ENCODE assay signal across 1 cellular context in the genomic region with DNA sequence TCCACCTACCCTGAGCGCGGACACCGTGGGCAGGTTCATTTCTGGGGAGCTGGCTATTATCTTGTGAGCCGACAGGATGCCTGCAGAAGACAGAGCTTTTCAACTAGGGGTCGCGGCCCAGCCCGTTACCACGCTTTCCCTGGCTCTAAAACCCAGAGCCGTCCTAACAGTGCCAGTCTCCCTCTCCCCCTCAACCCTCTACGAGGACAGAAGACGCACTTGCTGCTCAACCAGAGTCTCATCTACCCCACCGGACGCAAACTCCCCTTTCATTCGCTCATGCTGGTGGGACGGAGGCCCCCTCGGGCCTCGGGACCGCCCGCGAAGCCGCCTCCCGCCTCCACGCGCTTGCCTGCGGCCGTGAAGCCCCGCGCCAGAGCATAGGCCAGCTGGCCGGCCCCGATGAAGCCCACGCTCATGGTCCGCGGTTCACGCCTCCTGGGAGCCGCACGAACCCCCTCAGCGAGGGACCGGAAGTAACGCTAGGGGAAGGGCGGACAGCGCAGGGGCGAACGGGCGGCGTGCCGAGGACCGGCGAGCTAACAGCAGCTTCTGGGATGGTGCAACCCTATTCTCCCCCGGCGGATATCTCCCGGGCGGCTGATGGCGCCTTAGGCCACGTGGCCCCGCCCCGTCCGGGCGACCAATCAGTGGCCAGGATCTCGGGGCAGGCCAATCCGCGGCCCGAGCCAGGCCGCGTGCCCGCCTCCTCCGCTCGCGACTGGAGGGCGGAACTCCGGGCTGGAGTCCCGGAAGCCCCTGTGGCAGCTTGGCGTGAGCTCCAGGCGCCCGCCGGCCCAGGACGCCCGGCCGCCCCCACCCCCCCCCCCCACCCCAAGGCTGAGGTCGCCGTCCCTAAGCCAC.
TF ChIP-seq lines count a peak whose summit lies in the region.

A gene (minus strand): TSS at position 559 of the 864 bp plus-strand sequence. CDS start 140 bp downstream, at position 419.

TF ChIP-seq in HepG2, 621 proteins besides CTCF, POLR2A, EP300 and RAD21 (continued from another document and continues in another):
- TF ChIP-seq, protein P1, sequence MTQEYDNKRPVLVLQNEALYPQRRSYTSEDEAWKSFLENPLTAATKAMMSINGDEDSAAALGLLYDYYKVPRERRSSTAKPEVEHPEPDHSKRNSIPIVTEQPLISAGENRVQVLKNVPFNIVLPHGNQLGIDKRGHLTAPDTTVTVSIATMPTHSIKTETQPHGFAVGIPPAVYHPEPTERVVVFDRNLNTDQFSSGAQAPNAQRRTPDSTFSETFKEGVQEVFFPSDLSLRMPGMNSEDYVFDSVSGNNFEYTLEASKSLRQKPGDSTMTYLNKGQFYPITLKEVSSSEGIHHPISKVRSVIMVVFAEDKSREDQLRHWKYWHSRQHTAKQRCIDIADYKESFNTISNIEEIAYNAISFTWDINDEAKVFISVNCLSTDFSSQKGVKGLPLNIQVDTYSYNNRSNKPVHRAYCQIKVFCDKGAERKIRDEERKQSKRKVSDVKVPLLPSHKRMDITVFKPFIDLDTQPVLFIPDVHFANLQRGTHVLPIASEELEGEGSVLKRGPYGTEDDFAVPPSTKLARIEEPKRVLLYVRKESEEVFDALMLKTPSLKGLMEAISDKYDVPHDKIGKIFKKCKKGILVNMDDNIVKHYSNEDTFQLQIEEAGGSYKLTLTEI (CRISPR knock-in tag; conservative IDR thresholded peaks at IDR 0.05), result no peak
- TF ChIP-seq, protein P2, sequence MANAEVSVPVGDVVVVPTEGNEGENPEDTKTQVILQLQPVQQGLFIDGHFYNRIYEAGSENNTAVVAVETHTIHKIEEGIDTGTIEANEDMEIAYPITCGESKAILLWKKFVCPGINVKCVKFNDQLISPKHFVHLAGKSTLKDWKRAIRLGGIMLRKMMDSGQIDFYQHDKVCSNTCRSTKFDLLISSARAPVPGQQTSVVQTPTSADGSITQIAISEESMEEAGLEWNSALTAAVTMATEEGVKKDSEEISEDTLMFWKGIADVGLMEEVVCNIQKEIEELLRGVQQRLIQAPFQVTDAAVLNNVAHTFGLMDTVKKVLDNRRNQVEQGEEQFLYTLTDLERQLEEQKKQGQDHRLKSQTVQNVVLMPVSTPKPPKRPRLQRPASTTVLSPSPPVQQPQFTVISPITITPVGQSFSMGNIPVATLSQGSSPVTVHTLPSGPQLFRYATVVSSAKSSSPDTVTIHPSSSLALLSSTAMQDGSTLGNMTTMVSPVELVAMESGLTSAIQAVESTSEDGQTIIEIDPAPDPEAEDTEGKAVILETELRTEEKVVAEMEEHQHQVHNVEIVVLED (CRISPR knock-in tag; IDR thresholded peaks at IDR 0.05; ENCODE audit: borderline replicate concordance), result peak; percentile 87
- no peak for TF ChIP-seq ZNF224 (CRISPR knock-in tag; IDR thresholded peaks at IDR 0.05)
- TF ChIP-seq ZSCAN12 (CRISPR knock-in tag; IDR thresholded peaks at IDR 0.05), result no peak
- no peak for TF ChIP-seq ZNF652 (CRISPR knock-in tag; IDR thresholded peaks at IDR 0.05; ENCODE audit: borderline replicate concordance, low read depth)
- no peak for TF ChIP-seq ZBTB20 (CRISPR knock-in tag; IDR thresholded peaks at IDR 0.05; ENCODE audit: borderline replicate concordance, low read depth)
- no peak for TF ChIP-seq ZNF20 (CRISPR knock-in tag; IDR thresholded peaks at IDR 0.05)
- TF ChIP-seq, protein P3, sequence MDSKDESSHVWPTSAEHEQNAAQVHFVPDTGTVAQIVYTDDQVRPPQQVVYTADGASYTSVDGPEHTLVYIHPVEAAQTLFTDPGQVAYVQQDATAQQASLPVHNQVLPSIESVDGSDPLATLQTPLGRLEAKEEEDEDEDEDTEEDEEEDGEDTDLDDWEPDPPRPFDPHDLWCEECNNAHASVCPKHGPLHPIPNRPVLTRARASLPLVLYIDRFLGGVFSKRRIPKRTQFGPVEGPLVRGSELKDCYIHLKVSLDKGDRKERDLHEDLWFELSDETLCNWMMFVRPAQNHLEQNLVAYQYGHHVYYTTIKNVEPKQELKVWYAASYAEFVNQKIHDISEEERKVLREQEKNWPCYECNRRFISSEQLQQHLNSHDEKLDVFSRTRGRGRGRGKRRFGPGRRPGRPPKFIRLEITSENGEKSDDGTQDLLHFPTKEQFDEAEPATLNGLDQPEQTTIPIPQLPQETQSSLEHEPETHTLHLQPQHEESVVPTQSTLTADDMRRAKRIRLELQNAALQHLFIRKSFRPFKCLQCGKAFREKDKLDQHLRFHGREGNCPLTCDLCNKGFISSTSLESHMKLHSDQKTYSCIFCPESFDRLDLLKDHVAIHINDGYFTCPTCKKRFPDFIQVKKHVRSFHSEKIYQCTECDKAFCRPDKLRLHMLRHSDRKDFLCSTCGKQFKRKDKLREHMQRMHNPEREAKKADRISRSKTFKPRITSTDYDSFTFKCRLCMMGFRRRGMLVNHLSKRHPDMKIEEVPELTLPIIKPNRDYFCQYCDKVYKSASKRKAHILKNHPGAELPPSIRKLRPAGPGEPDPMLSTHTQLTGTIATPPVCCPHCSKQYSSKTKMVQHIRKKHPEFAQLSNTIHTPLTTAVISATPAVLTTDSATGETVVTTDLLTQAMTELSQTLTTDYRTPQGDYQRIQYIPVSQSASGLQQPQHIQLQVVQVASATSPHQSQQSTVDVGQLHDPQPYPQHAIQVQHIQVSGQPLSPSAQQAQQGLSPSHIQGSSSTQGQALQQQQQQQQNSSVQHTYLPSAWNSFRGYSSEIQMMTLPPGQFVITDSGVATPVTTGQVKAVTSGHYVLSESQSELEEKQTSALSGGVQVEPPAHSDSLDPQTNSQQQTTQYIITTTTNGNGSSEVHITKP (CRISPR knock-in tag; IDR thresholded peaks at IDR 0.05; ENCODE audit: low read depth), result no peak; the same call in 1 of the 2 replicates
- TF ChIP-seq, protein P4, sequence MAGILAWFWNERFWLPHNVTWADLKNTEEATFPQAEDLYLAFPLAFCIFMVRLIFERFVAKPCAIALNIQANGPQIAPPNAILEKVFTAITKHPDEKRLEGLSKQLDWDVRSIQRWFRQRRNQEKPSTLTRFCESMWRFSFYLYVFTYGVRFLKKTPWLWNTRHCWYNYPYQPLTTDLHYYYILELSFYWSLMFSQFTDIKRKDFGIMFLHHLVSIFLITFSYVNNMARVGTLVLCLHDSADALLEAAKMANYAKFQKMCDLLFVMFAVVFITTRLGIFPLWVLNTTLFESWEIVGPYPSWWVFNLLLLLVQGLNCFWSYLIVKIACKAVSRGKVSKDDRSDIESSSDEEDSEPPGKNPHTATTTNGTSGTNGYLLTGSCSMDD (CRISPR knock-in tag; IDR thresholded peaks at IDR 0.05), result no peak
- peak; percentile 94; the same call in 1 of the 2 replicates for TF ChIP-seq ZNF782 (CRISPR knock-in tag; IDR thresholded peaks at IDR 0.05; ENCODE audit: borderline replicate concordance)
- TF ChIP-seq MIER2 (CRISPR knock-in tag; IDR thresholded peaks at IDR 0.05), result no peak
- TF ChIP-seq ZNF607 (CRISPR knock-in tag; IDR thresholded peaks at IDR 0.05; ENCODE audit: borderline replicate concordance), result peak; percentile 86; the same call in 1 of the 2 replicates
- TF ChIP-seq, protein P5, sequence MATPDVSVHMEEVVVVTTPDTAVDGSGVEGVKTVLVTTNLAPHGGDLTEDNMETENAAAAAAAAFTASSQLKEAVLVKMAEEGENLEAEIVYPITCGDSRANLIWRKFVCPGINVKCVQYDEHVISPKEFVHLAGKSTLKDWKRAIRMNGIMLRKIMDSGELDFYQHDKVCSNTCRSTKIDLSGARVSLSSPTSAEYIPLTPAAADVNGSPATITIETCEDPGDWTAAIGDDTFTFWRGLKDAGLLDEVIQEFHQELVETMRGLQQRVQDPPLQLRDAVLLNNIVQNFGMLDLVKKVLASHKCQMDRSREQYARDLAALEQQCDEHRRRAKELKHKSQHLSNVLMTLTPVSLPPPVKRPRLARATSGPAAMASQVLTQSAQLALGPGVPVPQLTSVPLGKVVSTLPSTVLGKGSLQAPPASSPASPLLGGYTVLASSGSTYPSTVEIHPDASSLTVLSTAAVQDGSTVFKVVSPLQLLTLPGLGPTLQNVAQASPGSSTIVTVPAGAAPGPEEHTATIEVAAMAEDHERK (CRISPR knock-in tag; IDR thresholded peaks at IDR 0.05; ENCODE audit: low read depth), result peak; percentile 56
- peak; percentile 53; the same call in 1 of the 2 replicates for TF ChIP-seq ZNF264 (CRISPR knock-in tag; IDR thresholded peaks at IDR 0.05)
- TF ChIP-seq, protein P6, sequence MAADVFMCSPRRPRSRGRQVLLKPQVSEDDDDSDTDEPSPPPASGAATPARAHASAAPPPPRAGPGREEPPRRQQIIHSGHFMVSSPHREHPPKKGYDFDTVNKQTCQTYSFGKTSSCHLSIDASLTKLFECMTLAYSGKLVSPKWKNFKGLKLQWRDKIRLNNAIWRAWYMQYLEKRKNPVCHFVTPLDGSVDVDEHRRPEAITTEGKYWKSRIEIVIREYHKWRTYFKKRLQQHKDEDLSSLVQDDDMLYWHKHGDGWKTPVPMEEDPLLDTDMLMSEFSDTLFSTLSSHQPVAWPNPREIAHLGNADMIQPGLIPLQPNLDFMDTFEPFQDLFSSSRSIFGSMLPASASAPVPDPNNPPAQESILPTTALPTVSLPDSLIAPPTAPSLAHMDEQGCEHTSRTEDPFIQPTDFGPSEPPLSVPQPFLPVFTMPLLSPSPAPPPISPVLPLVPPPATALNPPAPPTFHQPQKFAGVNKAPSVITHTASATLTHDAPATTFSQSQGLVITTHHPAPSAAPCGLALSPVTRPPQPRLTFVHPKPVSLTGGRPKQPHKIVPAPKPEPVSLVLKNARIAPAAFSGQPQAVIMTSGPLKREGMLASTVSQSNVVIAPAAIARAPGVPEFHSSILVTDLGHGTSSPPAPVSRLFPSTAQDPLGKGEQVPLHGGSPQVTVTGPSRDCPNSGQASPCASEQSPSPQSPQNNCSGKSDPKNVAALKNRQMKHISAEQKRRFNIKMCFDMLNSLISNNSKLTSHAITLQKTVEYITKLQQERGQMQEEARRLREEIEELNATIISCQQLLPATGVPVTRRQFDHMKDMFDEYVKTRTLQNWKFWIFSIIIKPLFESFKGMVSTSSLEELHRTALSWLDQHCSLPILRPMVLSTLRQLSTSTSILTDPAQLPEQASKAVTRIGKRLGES (CRISPR knock-in tag; IDR thresholded peaks at IDR 0.05; ENCODE audit: borderline replicate concordance), result no peak
- TF ChIP-seq, protein P7, sequence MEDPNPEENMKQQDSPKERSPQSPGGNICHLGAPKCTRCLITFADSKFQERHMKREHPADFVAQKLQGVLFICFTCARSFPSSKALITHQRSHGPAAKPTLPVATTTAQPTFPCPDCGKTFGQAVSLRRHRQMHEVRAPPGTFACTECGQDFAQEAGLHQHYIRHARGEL (CRISPR knock-in tag; IDR thresholded peaks at IDR 0.05), result peak; percentile 67; the same call in 1 of the 2 replicates
- TF ChIP-seq ZNF350 (CRISPR knock-in tag; IDR thresholded peaks at IDR 0.05; ENCODE audit: borderline replicate concordance, low read depth), result peak; percentile 51; the same call in 1 of the 2 replicates
- TF ChIP-seq, protein P8, sequence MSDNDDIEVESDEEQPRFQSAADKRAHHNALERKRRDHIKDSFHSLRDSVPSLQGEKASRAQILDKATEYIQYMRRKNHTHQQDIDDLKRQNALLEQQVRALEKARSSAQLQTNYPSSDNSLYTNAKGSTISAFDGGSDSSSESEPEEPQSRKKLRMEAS (IDR thresholded peaks at IDR 0.05), result peak; percentile 89
- peak; percentile 64; the same call in 1 of the 2 replicates for TF ChIP-seq ZNF816 (CRISPR knock-in tag; IDR thresholded peaks at IDR 0.05; ENCODE audit: borderline replicate concordance)
- TF ChIP-seq, protein P9, sequence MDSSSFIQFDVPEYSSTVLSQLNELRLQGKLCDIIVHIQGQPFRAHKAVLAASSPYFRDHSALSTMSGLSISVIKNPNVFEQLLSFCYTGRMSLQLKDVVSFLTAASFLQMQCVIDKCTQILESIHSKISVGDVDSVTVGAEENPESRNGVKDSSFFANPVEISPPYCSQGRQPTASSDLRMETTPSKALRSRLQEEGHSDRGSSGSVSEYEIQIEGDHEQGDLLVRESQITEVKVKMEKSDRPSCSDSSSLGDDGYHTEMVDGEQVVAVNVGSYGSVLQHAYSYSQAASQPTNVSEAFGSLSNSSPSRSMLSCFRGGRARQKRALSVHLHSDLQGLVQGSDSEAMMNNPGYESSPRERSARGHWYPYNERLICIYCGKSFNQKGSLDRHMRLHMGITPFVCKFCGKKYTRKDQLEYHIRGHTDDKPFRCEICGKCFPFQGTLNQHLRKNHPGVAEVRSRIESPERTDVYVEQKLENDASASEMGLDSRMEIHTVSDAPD (CRISPR knock-in tag; IDR thresholded peaks at IDR 0.05), result no peak
- no peak for TF ChIP-seq CBX2 (IDR thresholded peaks at IDR 0.05; ENCODE audit: low read depth, low read length)
- TF ChIP-seq CBX2 (CRISPR knock-in tag; IDR thresholded peaks at IDR 0.05; ENCODE audit: low read depth), result no peak
- no peak for TF ChIP-seq U2AF1 (optimal IDR thresholded peaks at IDR 0.05; ENCODE audit: low read depth, low read length)
- TF ChIP-seq NR2F6 (IDR thresholded peaks at IDR 0.05), result no peak
- TF ChIP-seq NR2F6 (CRISPR knock-in tag; IDR thresholded peaks at IDR 0.05), result 0 out of 2 replicates have a peak, but pooled peaks have one; percentile 26
- TF ChIP-seq SSRP1 (CRISPR knock-in tag; IDR thresholded peaks at IDR 0.05), result no peak
- TF ChIP-seq, protein P10, sequence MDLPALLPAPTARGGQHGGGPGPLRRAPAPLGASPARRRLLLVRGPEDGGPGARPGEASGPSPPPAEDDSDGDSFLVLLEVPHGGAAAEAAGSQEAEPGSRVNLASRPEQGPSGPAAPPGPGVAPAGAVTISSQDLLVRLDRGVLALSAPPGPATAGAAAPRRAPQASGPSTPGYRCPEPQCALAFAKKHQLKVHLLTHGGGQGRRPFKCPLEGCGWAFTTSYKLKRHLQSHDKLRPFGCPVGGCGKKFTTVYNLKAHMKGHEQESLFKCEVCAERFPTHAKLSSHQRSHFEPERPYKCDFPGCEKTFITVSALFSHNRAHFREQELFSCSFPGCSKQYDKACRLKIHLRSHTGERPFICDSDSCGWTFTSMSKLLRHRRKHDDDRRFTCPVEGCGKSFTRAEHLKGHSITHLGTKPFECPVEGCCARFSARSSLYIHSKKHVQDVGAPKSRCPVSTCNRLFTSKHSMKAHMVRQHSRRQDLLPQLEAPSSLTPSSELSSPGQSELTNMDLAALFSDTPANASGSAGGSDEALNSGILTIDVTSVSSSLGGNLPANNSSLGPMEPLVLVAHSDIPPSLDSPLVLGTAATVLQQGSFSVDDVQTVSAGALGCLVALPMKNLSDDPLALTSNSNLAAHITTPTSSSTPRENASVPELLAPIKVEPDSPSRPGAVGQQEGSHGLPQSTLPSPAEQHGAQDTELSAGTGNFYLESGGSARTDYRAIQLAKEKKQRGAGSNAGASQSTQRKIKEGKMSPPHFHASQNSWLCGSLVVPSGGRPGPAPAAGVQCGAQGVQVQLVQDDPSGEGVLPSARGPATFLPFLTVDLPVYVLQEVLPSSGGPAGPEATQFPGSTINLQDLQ (CRISPR knock-in tag; IDR thresholded peaks at IDR 0.05), result 0 out of 2 replicates have a peak, but pooled peaks have one; percentile 52
- TF ChIP-seq, protein P11, sequence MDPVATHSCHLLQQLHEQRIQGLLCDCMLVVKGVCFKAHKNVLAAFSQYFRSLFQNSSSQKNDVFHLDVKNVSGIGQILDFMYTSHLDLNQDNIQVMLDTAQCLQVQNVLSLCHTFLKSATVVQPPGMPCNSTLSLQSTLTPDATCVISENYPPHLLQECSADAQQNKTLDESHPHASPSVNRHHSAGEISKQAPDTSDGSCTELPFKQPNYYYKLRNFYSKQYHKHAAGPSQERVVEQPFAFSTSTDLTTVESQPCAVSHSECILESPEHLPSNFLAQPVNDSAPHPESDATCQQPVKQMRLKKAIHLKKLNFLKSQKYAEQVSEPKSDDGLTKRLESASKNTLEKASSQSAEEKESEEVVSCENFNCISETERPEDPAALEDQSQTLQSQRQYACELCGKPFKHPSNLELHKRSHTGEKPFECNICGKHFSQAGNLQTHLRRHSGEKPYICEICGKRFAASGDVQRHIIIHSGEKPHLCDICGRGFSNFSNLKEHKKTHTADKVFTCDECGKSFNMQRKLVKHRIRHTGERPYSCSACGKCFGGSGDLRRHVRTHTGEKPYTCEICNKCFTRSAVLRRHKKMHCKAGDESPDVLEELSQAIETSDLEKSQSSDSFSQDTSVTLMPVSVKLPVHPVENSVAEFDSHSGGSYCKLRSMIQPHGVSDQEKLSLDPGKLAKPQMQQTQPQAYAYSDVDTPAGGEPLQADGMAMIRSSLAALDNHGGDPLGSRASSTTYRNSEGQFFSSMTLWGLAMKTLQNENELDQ (CRISPR knock-in tag; IDR thresholded peaks at IDR 0.05; ENCODE audit: borderline replicate concordance), result peak; percentile 68; the same call in 1 of the 2 replicates
- TF ChIP-seq SP1 (IDR thresholded peaks at IDR 0.05), result no peak
- TF ChIP-seq SP1 (CRISPR knock-in tag; IDR thresholded peaks at IDR 0.05), result peak; percentile 66
